Comparison of ENCODE assay signal across 25 cellular contexts in the genomic region with DNA sequence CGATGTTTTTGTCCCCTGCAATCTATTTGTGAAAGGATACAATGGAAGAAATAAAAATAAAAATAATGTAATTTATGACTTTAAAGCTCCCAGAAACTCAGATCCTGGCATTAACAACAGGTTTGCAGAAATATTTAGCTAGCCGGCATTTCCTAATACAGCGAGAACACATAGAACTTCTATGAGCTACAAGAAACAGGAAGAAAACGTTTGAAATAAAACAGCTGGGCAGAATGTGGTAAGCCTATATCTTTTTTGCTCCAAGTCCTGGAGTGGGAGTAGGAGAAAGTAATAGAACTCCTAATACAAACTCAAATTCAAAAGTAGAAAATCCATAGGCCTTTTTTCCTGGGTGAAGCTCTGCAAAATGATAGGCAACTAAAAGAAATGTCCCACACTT. TPM values are rescaled to one million over a fixed set of nuclear protein-coding genes. Genes with fewer than 3 reads are reported as not detected.
A peak's percentile ranks its signal among the peaks of the same experiment; 100 is the strongest.
DNase-seq lines count a peak whose midpoint lies in the region; ATAC-seq and TF ChIP-seq lines count a peak whose summit lies in the region.
"Had no signal": no experiment of that assay in that cellular context is flagged by ENCODE, and none has a peak within 500 bp of the region (broad histone marks: within the 10 kb centered on the region; RNA-seq: fewer than 3 reads in every experiment).

No MANE protein-coding gene starts in this region.

- no peak for TF ChIP-seq RAD21 in IMR-90 (IDR thresholded peaks at IDR 0.05; ENCODE audit: low read length)

- H4K5ac ChIP-seq in IMR-90 (ENCODE audit: low read depth, low read length), result peak overlapping the region; percentile 20; the same call in 1 of the 2 replicates

- H3K4me2 ChIP-seq in GM23338, result peak overlapping the region; percentile 67
- no peak overlapping the region; the same call in 1 of the 2 replicates for H3K4me2 ChIP-seq in IMR-90 (ENCODE audit: low read depth, low read length)
- H3K4me2 ChIP-seq in neural progenitor cell, result peak overlapping the region; percentile 72

- no peak overlapping the region for H3K4ac ChIP-seq in IMR-90 (ENCODE audit: low read depth, low read length)

- no peak for TF ChIP-seq POLR2A in IMR-90 (IDR thresholded peaks at IDR 0.05; ENCODE audit: low read depth, low read length)

- no peak overlapping the region for H2AK5ac ChIP-seq in IMR-90 (ENCODE audit: low read depth, low read length)

- H3K14ac ChIP-seq in IMR-90 (replicated peaks; ENCODE audit: low read depth, low read length), result no peak overlapping the region

- dilution Hi-C loops in IMR-90 (cut with HindIII; ENCODE audit: low sequenced_read_pairs, unreplicated experiment), result no loop called here

- no peaks in the 10 kb centered on the region for H3K79me2 ChIP-seq in GM23338 (replicated peaks; ENCODE audit: insufficient read depth)
- no peaks in the 10 kb centered on the region for H3K79me2 ChIP-seq in neural progenitor cell (ENCODE audit: low read depth)

- peaks cover 7% of the 10 kb centered on the region; the same call in 1 of the 2 replicates for H3K4me1 ChIP-seq in GM23338 (ENCODE audit: insufficient read depth)
- H3K4me1 ChIP-seq in IMR-90 (ENCODE audit: control insufficient read depth, insufficient read depth, low read length), result peaks cover 2% of the 10 kb centered on the region; the same call in 1 of the 2 replicates
- no peaks in the 10 kb centered on the region for H3K4me1 ChIP-seq in neural progenitor cell
- H3K4me1 ChIP-seq: pancreas had no signal

- intact Hi-C loops in IMR-90 (cut with micrococcal nuclease) (no loop called here), sciatic nerve (cut with DNase I) (no loop called here)

- H3K9me3 Mint-ChIP-seq in GM23338, result peaks cover 4% of the 10 kb centered on the region; the same call in 2 of the 3 replicates
- peaks cover 7% of the 10 kb centered on the region for H3K9me3 Mint-ChIP-seq in neural progenitor cell
- no peaks in the 10 kb centered on the region for H3K9me3 Mint-ChIP-seq in stimulated activated memory B cell treated with anti-CD40 and anti-IgM and Interleukin-4, amounts not matched to agents 10 μg/mL and 1 μg/mL and 100 μg/mL, for 72 hours

- no peak overlapping the region for H3K23ac ChIP-seq in IMR-90 (ENCODE audit: low read depth, low read length)

- H3K9ac ChIP-seq in IMR-90 (ENCODE audit: low read depth, low read length) (no peak overlapping the region; the same call in 1 of the 2 replicates), neural progenitor cell (no peak overlapping the region)

- no peak overlapping the region for H4K91ac ChIP-seq in IMR-90 (ENCODE audit: insufficient read depth, low read depth, low read length)

- H4K20me1 ChIP-seq in GM23338 (replicated peaks; ENCODE audit: insufficient read depth) (no peaks in the 10 kb centered on the region), IMR-90 (ENCODE audit: insufficient read depth, low read length) (no peaks in the 10 kb centered on the region), neural progenitor cell (ENCODE audit: low read depth) (no peaks in the 10 kb centered on the region)

- H3K56ac ChIP-seq in IMR-90 (ENCODE audit: extremely low read depth, insufficient read depth, low read length), result no peak overlapping the region

- H3K27ac Mint-ChIP-seq in GM23338 (no peak overlapping the region), neural progenitor cell (no peak overlapping the region)
- no peak overlapping the region for H3K27ac Mint-ChIP-seq in stimulated activated memory B cell treated with anti-CD40 and anti-IgM and Interleukin-4, amounts not matched to agents 10 μg/mL and 1 μg/mL and 100 μg/mL, for 72 hours
- H3K27ac Mint-ChIP-seq: activated naive CD8-positive, alpha-beta T cell treated with anti-CD3 and anti-CD28 coated beads, Interleukin-2, amount 10 ng/mL, durations not matched to agents 7 days and 5 days; activated T-helper 2 cell treated with anti-CD3 and anti-CD28 coated beads, Interferon-gamma antibody, Interleukin-2, Interleukin-4, amounts not matched to agents 10 μg/mL and 5 μg/mL and 100 μg/mL, durations not matched to agents 14 hours and 24 hours and 36 hours; CD4-positive, alpha-beta T cell; effector memory CD8-positive, alpha-beta T cell; naive thymus-derived CD4-positive, alpha-beta T cell; T-helper 2 cell treated with Interferon-gamma antibody and Interleukin-4, amounts not matched to agents 5 μg/mL and 100 μg/mL, for 36 hours had no signal

- H3K9me2 ChIP-seq in GM23338 (ENCODE audit: insufficient read depth), result peaks cover 3% of the 10 kb centered on the region; the same call in 1 of the 2 replicates

- no peak overlapping the region for H3K27ac ChIP-seq in GM23338 (ENCODE audit: low read depth)
- H3K27ac ChIP-seq in IMR-90 (ENCODE audit: insufficient read depth, low read length), result peak overlapping the region; percentile 74; the same call in 1 of the 2 replicates
- no peak overlapping the region for H3K27ac ChIP-seq in neural progenitor cell
- H3K27ac ChIP-seq: pancreas, WERI-Rb-1 had no signal

- H3K27me3 ChIP-seq in GM23338 (ENCODE audit: insufficient read depth), result no peaks in the 10 kb centered on the region
- no peaks in the 10 kb centered on the region for H3K27me3 ChIP-seq in IMR-90 (ENCODE audit: control insufficient read depth, insufficient read depth, low read length)
- no peaks in the 10 kb centered on the region for H3K27me3 ChIP-seq in neural progenitor cell
- H3K27me3 ChIP-seq: esophagus muscularis mucosa, pancreas had no signal

- H3K4me3 ChIP-seq in GM23338, result peak overlapping the region; percentile 42
- no peak overlapping the region for H3K4me3 ChIP-seq in IMR-90 (ENCODE audit: insufficient read depth, low read depth, low read length)
- H3K4me3 ChIP-seq in fibroblast of villous mesenchyme (ENCODE audit: low read depth, low read length), result peak overlapping the region; percentile 40
- H3K4me3 ChIP-seq in neural progenitor cell, result peak overlapping the region; percentile 45
- H3K4me3 ChIP-seq: esophagus muscularis mucosa, pancreas had no signal

- TF ChIP-seq CTCF in GM23338 (conservative IDR thresholded peaks at IDR 0.05; ENCODE audit: low read depth in 2 of 2), result no peak
- no peak for TF ChIP-seq CTCF in IMR-90 (conservative IDR thresholded peaks at IDR 0.05; ENCODE audit: low read depth, low read length)
- no peak for TF ChIP-seq CTCF in fibroblast of villous mesenchyme (IDR thresholded peaks at IDR 0.05; ENCODE audit: insufficient read depth, low read depth, low read length)
- TF ChIP-seq CTCF in neural progenitor cell (IDR thresholded peaks at IDR 0.05), result no peak

- peak overlapping the region; percentile 92 for H2AFZ ChIP-seq in GM23338
- no peak overlapping the region for H2AFZ ChIP-seq in IMR-90 (replicated peaks; ENCODE audit: low read length, poor library complexity)
- H2AFZ ChIP-seq in neural progenitor cell (replicated peaks), result peak overlapping the region; percentile 68

- CTCF ChIA-PET in IMR-90 (lab: Yijun Ruan, JAX), result interaction anchor here (0.6 kb wide), 1 partner anchor 42 kb away, joined by 3 read pairs; no protein-coding TSS in a partner anchor

- peak overlapping the region; percentile 12; the same call in 1 of the 2 replicates for H2BK120ac ChIP-seq in IMR-90 (ENCODE audit: low read depth, low read length)

- no TSS peak for BruUV-seq in IMR-90 (replicated peaks; lab: Mats Ljungman, UMichigan)

- H3K36me3 ChIP-seq in GM23338 (ENCODE audit: insufficient read depth) (no peaks in the 10 kb centered on the region), IMR-90 (ENCODE audit: control insufficient read depth, insufficient read depth, low read length) (no peaks in the 10 kb centered on the region), neural progenitor cell (no peaks in the 10 kb centered on the region)
- H3K36me3 ChIP-seq: esophagus muscularis mucosa, pancreas, WERI-Rb-1 had no signal

- WGBS in IMR-90 (ENCODE audit: extremely low coverage in 2 of 2, insufficient read length in 1 of 2), 2 experiments, result no CpG with 5 or more reads among the region's 4 CpGs

- H2BK15ac ChIP-seq in IMR-90 (ENCODE audit: low read depth, low read length), result no peak overlapping the region

- POLR2A ChIA-PET in IMR-90 (lab: Charles Lee; ENCODE audit: unreplicated experiment), result no interaction called here

- no peak for ATAC-seq in GM23338
- ATAC-seq in IMR-90 (ENCODE audit: low read depth), result peak; percentile 37; the same call in 1 of the 2 replicates
- ATAC-seq in GM18519 (IDR thresholded peaks at IDR 0.05; ENCODE audit: low FRiP score, unreplicated experiment), result no peak
- ATAC-seq in sciatic nerve, result no peak
- ATAC-seq in stimulated activated memory B cell treated with anti-CD40 and anti-IgM and Interleukin-4, amounts not matched to agents 10 μg/mL and 1 μg/mL and 100 μg/mL, for 72 hours, result no peak
- ATAC-seq: effector memory CD8-positive, alpha-beta T cell; HepG2; naive thymus-derived CD4-positive, alpha-beta T cell; pancreas; SK-N-SH treated with all-trans-retinoic acid at 6 μM for 48 hours had no signal

- H3K18ac ChIP-seq in IMR-90 (ENCODE audit: low read depth, low read length), result peak overlapping the region; percentile 42; the same call in 1 of the 2 replicates

- H2AK9ac ChIP-seq in IMR-90 (replicated peaks; ENCODE audit: low read depth, low read length, poor library complexity), result no peak overlapping the region

- no peak overlapping the region for H4K8ac ChIP-seq in IMR-90 (ENCODE audit: low read depth in 2 of 2, low read length in 2 of 2)

- H3K4me1 Mint-ChIP-seq in GM23338 (peaks cover 5% of the 10 kb centered on the region; the same call in 2 of the 3 replicates), neural progenitor cell (no peaks in the 10 kb centered on the region)
- H3K4me1 Mint-ChIP-seq in stimulated activated memory B cell treated with anti-CD40 and anti-IgM and Interleukin-4, amounts not matched to agents 10 μg/mL and 1 μg/mL and 100 μg/mL, for 72 hours, result no peaks in the 10 kb centered on the region
- H3K4me1 Mint-ChIP-seq: activated naive CD8-positive, alpha-beta T cell treated with anti-CD3 and anti-CD28 coated beads, Interleukin-2, amount 10 ng/mL, durations not matched to agents 7 days and 5 days; naive thymus-derived CD4-positive, alpha-beta T cell had no signal

- no peaks in the 10 kb centered on the region for H3K9me1 ChIP-seq in IMR-90 (ENCODE audit: insufficient read depth, low read length)

- H2BK5ac ChIP-seq in IMR-90 (ENCODE audit: low read depth, low read length, poor library complexity, severe bottlenecking), result no peak overlapping the region

- no peaks in the 10 kb centered on the region for H3F3A ChIP-seq in GM23338 (replicated peaks; ENCODE audit: low read depth)
- H3F3A ChIP-seq in neural progenitor cell (ENCODE audit: low read depth), result peaks cover 2% of the 10 kb centered on the region

- peaks cover 5% of the 10 kb centered on the region; the same call in 2 of the 3 replicates for H3K36me3 Mint-ChIP-seq in GM23338 (ENCODE audit: low read depth)
- H3K36me3 Mint-ChIP-seq in neural progenitor cell, result no peaks in the 10 kb centered on the region
- no peaks in the 10 kb centered on the region for H3K36me3 Mint-ChIP-seq in stimulated activated memory B cell treated with anti-CD40 and anti-IgM and Interleukin-4, amounts not matched to agents 10 μg/mL and 1 μg/mL and 100 μg/mL, for 72 hours
- H3K36me3 Mint-ChIP-seq: activated naive CD8-positive, alpha-beta T cell treated with anti-CD3 and anti-CD28 coated beads, Interleukin-2, amount 10 ng/mL, durations not matched to agents 7 days and 5 days; naive thymus-derived CD4-positive, alpha-beta T cell had no signal

- H3K4me3 Mint-ChIP-seq in GM23338 (no peak overlapping the region), neural progenitor cell (no peak overlapping the region)
- H3K4me3 Mint-ChIP-seq in stimulated activated memory B cell treated with anti-CD40 and anti-IgM and Interleukin-4, amounts not matched to agents 10 μg/mL and 1 μg/mL and 100 μg/mL, for 72 hours, result no peak overlapping the region
- H3K4me3 Mint-ChIP-seq: activated naive CD8-positive, alpha-beta T cell treated with anti-CD3 and anti-CD28 coated beads, Interleukin-2, amount 10 ng/mL, durations not matched to agents 7 days and 5 days; CD4-positive, alpha-beta T cell; effector memory CD8-positive, alpha-beta T cell; naive thymus-derived CD4-positive, alpha-beta T cell; T-helper 2 cell treated with Interferon-gamma antibody and Interleukin-4, amounts not matched to agents 5 μg/mL and 100 μg/mL, for 36 hours had no signal

- H3K9me3 ChIP-seq in IMR-90 (ENCODE audit: control insufficient read depth, insufficient read depth, low read length) (no peaks in the 10 kb centered on the region), neural progenitor cell (ENCODE audit: low read depth) (no peaks in the 10 kb centered on the region)
- H3K9me3 ChIP-seq: esophagus muscularis mucosa, pancreas had no signal

- H2BK20ac ChIP-seq in IMR-90 (ENCODE audit: low read depth, low read length), result no peak overlapping the region

- in situ Hi-C loops in IMR-90 (cut with MboI; ENCODE audit: low sequenced_read_pairs), result no loop called here

- H3K27me3 Mint-ChIP-seq in GM23338 (ENCODE audit: insufficient read depth, low read depth, poor library complexity), result peaks cover 5% of the 10 kb centered on the region
- no peaks in the 10 kb centered on the region for H3K27me3 Mint-ChIP-seq in neural progenitor cell (ENCODE audit: insufficient read depth, low read depth)
- no peaks in the 10 kb centered on the region for H3K27me3 Mint-ChIP-seq in stimulated activated memory B cell treated with anti-CD40 and anti-IgM and Interleukin-4, amounts not matched to agents 10 μg/mL and 1 μg/mL and 100 μg/mL, for 72 hours
- H3K27me3 Mint-ChIP-seq: activated naive CD8-positive, alpha-beta T cell treated with anti-CD3 and anti-CD28 coated beads, Interleukin-2, amount 10 ng/mL, durations not matched to agents 7 days and 5 days; CD4-positive, alpha-beta T cell; effector memory CD8-positive, alpha-beta T cell; naive thymus-derived CD4-positive, alpha-beta T cell had no signal

- DNase-seq in GM23338 (ENCODE audit: low spot score) (no peak), IMR-90 (peak; percentile 29), fibroblast of villous mesenchyme (ENCODE audit: low read depth) (peak; percentile 71), neural progenitor cell (ENCODE audit: low spot score) (no peak), sciatic nerve (ENCODE audit: low spot score) (no peak), NCI-H1048 (lab: John Stamatoyannopoulos, UW) (no peak)
- DNase-seq: activated CD4-positive, alpha-beta T cell treated with anti-CD3 and anti-CD28 coated beads, Interleukin-2, amount 50 U/mL, for 4 hours; activated CD8-positive, alpha-beta memory T cell treated with anti-CD3 and anti-CD28 coated beads, Interleukin-2, amount 50 U/mL, for 4 hours; activated naive CD8-positive, alpha-beta T cell treated with anti-CD3 and anti-CD28 coated beads, Interleukin-2, amount 10 ng/mL, durations not matched to agents 7 days and 5 days; CD4-positive, alpha-beta T cell; effector memory CD8-positive, alpha-beta T cell; mesendoderm; naive thymus-derived CD4-positive, alpha-beta T cell; NCI-H2107; pancreas; WERI-Rb-1 had no signal

- H3K79me1 ChIP-seq in IMR-90 (ENCODE audit: low read depth in 1 of 2, low read length in 2 of 2), result no peaks in the 10 kb centered on the region

RNA-seq across cellular contexts. Expression of gene FIBIN, which starts 29.6 kb away (rescaled TPM):
- total RNA-seq in GM23338 (2014; rRNA removed; shearing (Covaris generic)), result 0.66 TPM in 1 of 2 replicates, not detected in the other
- polyA plus RNA-seq in GM23338 (2016; fragmentation: Nextera tagmentation; extraction: Ambion mirVana) (0.21 and 0.33 TPM in 2 replicates), IMR-90 (2012; rRNA removed) (5.3 and 6.1 TPM in 2 replicates)
- total RNA-seq in IMR-90 (2012; rRNA removed) (5.7 and 7.5 TPM in 2 replicates), fibroblast of villous mesenchyme (25.9 and 26.4 TPM in 2 replicates), neural progenitor cell (ENCODE audit: low replicate concordance) (0.09 TPM in 1 of 2 replicates, not detected in the other), sciatic nerve (54.1 TPM)
- polyA plus RNA-seq in IMR-90 (2012; cell fraction: cytosol; rRNA removed), result 4.9 and 7.4 TPM in 2 replicates
- polyA plus RNA-seq in IMR-90 (2012; cell fraction: nucleus; rRNA removed; ENCODE audit: low replicate concordance), result 2.6 and 3.5 TPM in 2 replicates
- total RNA-seq: activated naive CD8-positive, alpha-beta T cell treated with anti-CD3 and anti-CD28 coated beads, Interleukin-2, amount 10 ng/mL, durations not matched to agents 7 days and 5 days; activated T-helper 2 cell treated with anti-CD3 and anti-CD28 coated beads, Interferon-gamma antibody, Interleukin-2, Interleukin-4, amounts not matched to agents 10 μg/mL and 5 μg/mL and 100 μg/mL, durations not matched to agents 14 hours and 24 hours and 36 hours; CD4-positive, alpha-beta T cell; glomerular endothelial cell; HepG2; naive thymus-derived CD4-positive, alpha-beta T cell; NCI-H460 had no signal
- polyA plus RNA-seq: HepG2; naive thymus-derived CD4-positive, alpha-beta T cell had no signal

Comparison
In these comparisons a context has a peak if more than half of its experiments do, and no peak if none do; other contexts are left out.
1. DNase-seq: peak in IMR-90 (single experiment) and fibroblast of villous mesenchyme (single experiment); none in GM23338 (single experiment), neural progenitor cell (single experiment), sciatic nerve (single experiment) and NCI-H1048 (single experiment).